8 cellular contexts compared by ENCODE assay signal in the genomic region with DNA sequence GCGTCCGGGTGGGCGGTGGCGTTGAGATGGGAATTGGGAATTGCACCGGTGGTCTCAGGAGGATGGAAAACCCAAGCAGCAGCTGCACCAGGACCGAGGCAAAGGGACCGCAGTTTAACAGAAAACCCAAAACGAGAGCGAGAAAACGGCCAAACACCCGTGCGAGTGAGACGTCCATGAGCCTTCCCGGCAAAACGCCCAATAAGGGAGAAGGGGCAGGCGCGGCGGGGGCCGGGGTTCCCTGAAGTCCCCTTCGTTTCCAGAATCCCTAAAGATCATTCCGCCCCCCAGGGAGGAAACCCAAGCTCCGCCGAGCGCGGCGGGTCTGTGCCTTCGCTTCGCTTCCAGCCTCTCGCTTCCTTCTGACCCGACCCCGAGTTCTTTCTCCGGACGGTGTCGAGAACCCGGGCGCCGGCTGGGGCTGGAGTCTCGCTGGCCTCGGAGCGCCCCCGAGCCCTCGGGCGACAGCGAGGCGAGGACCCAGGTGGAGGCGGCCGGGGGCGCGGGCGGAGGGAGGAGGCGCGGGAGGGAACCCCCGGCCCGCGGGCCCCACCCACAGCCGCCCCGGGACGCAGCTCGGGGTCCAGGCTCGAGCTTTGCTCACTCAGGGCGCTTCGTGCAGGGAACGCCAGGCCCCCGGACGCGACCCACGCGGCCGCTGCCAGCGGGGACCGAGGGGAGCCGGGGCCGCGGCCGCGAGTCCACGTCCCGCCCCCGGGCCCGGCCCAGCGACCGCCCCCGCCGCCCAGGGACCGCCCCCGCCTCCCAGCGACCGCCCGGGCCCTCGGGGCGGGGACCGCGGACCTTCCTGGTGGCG. TPM values are rescaled to one million over a fixed set of nuclear protein-coding genes. Genes with fewer than 3 reads are reported as not detected.
DNase-seq lines count a peak whose midpoint lies in the region; ATAC-seq, FAIRE-seq and TF ChIP-seq lines count a peak whose summit lies in the region.

A gene (plus strand): TSS at position 799 of the 817 bp plus-strand sequence. CDS start 691 bp downstream, outside the sequence.

- intact Hi-C loops in GM12878 (cut with micrococcal nuclease; ENCODE audit: unreplicated experiment), result no loop called here

- H3K4me3 ChIP-seq in GM12878, result peak within 1 kb of the TSS; percentile 81
- H3K4me3 ChIP-seq in iPS-15b (ENCODE audit: low read depth, low read length), result peak within 1 kb of the TSS; percentile 38
- peak within 1 kb of the TSS; percentile 64 for H3K4me3 ChIP-seq in skeletal muscle satellite cell (ENCODE audit: low read length)

- H2AFZ ChIP-seq in GM12878 (ENCODE audit: control insufficient read depth, low read depth, low read length), result peak within 1 kb of the TSS; percentile 55

- CTCF ChIA-PET in GM12878 (lab: Yijun Ruan, JAX), result interaction anchor here (1.2 to 1.8 kb wide), 4 partner anchors 12 to 39 kb away, joined by 3 to 9 read pairs (median 6); no protein-coding TSS in a partner anchor

- H3K36me3 ChIP-seq in GM12878 (ENCODE audit: control insufficient read depth in 2 of 2, insufficient read depth in 2 of 2, low read length in 1 of 2) (no peaks in the 10 kb centered on the region), iPS-15b (ENCODE audit: control insufficient read depth, insufficient read depth, low read length) (peaks cover 28% of the 10 kb centered on the region), skeletal muscle satellite cell (ENCODE audit: insufficient read depth, low read length) (no peaks in the 10 kb centered on the region)

- no peak for DNase-seq in activated CD4-positive, CD25-positive, alpha-beta regulatory T cell (lab: John Stamatoyannopoulos, UW)
- DNase-seq in SW480 (ENCODE audit: low spot score), result peak; percentile 31
- DNase-seq in GM12878 (ENCODE audit: low read depth, low spot score), result no peak

- H3K27ac ChIP-seq in GM12878 (ENCODE audit: control insufficient read depth, insufficient read depth), result no peak within 1 kb of the TSS

- POLR2A ChIA-PET in GM12878 (lab: Charles Lee), result interaction anchor here (0.8 to 3.5 kb wide), 4 partner anchors 21 to 82 kb away, joined by 3 to 10 read pairs (median 5); a partner anchor contains a TSS

- 9% methylated on average over 45 of the region's 94 CpGs for WGBS in GM12878 (ENCODE audit: insufficient coverage, insufficient replicate concordance, low lambda C conversion rate, missing lambda C conversion rate)

- no peak for TF ChIP-seq CTCF in GM12878 (IDR thresholded peaks at IDR 0.05 in 2 of 3, conservative IDR thresholded peaks at IDR 0.05 in 1 of 3; ENCODE audit: control insufficient read depth in 2 of 3, extremely low read depth in 1 of 3, insufficient read depth in 1 of 3, low read depth in 3 of 3, low read length in 3 of 3)

- H3K79me2 ChIP-seq in GM12878 (ENCODE audit: control insufficient read depth, insufficient read depth, low read length), result no peaks in the 10 kb centered on the region

- H4K20me1 ChIP-seq in GM12878 (ENCODE audit: control insufficient read depth, insufficient read depth), result no peaks in the 10 kb centered on the region

- H3K9ac ChIP-seq in GM12878 (ENCODE audit: control insufficient read depth, insufficient read depth, low read length), result peak within 1 kb of the TSS; percentile 64
- H3K9ac ChIP-seq in iPS-15b (ENCODE audit: low read depth, low read length), result no peak within 1 kb of the TSS
- H3K9ac ChIP-seq in skeletal muscle satellite cell (ENCODE audit: low read depth, low read length), result peak within 1 kb of the TSS; percentile 25

- no peak for TF ChIP-seq RAD21 in GM12878 (IDR thresholded peaks at IDR 0.05; ENCODE audit: insufficient read depth, low read depth, low read length)

- BruUV-seq in GM12878 (replicated peaks; lab: Mats Ljungman, UMichigan), result no TSS peak

- no peak for TF ChIP-seq EP300 in GM12878 (IDR thresholded peaks at IDR 0.05; ENCODE audit: borderline replicate concordance in 1 of 2, control insufficient read depth in 1 of 2, low read depth in 2 of 2, low read length in 2 of 2)

- in situ Hi-C loops in GM12878 (cut with MboI), result no loop called here

- no peak for TF ChIP-seq POLR2A in GM12878 (IDR thresholded peaks at IDR 0.05; ENCODE audit: low read depth, low read length)

- peak; percentile 47 to 54 for ATAC-seq in activated CD4-positive, CD25-positive, alpha-beta regulatory T cell treated with anti-CD3 and anti-CD28 coated beads, Interleukin-2, amount 50 U/mL, for 24 hours
- ATAC-seq in HG03354 (IDR thresholded peaks at IDR 0.05; ENCODE audit: poor library complexity, severe bottlenecking, unreplicated experiment), result peak; percentile 62
- ATAC-seq in GM12878, result peak; percentile 89
- no peak for ATAC-seq in HG02970 (IDR thresholded peaks at IDR 0.05; ENCODE audit: low FRiP score, unreplicated experiment)

- no peak for FAIRE-seq in GM12878 (lab: Jason Lieb, UNC)

- H3K9me3 ChIP-seq in GM12878 (replicated peaks; ENCODE audit: control insufficient read depth, insufficient read depth, low read length) (no peaks in the 10 kb centered on the region), iPS-15b (ENCODE audit: control insufficient read depth, insufficient read depth, low read length) (no peaks in the 10 kb centered on the region), skeletal muscle satellite cell (replicated peaks; ENCODE audit: low read length) (no peaks in the 10 kb centered on the region)

- peaks cover 8% of the 10 kb centered on the region; the same call in 1 of the 2 replicates for H3K4me1 ChIP-seq in GM12878 (ENCODE audit: control insufficient read depth, insufficient read depth, low read length)
- peaks cover 5% of the 10 kb centered on the region for H3K4me1 ChIP-seq in iPS-15b (ENCODE audit: control insufficient read depth, insufficient read depth, low read length)
- H3K4me1 ChIP-seq in skeletal muscle satellite cell (ENCODE audit: control insufficient read depth, insufficient read depth, low read length), result peaks cover 6% of the 10 kb centered on the region

- RAD21 ChIA-PET in GM12878 (lab: Charles Lee; ENCODE audit: unreplicated experiment), result interaction anchor here (1.0 to 1.4 kb wide), 3 partner anchors 20 to 67 kb away, joined by 3 to 4 read pairs (median 3); no protein-coding TSS in a partner anchor

- H3K4me2 ChIP-seq in GM12878 (ENCODE audit: control insufficient read depth, insufficient read depth), result peak within 1 kb of the TSS; percentile 99
- peak within 1 kb of the TSS; percentile 85 for H3K4me2 ChIP-seq in skeletal muscle satellite cell (ENCODE audit: low read length)

- H3K27me3 ChIP-seq in GM12878 (replicated peaks in 1 of 2; ENCODE audit: control insufficient read depth in 2 of 2, insufficient read depth in 2 of 2, low read length in 1 of 2) (peaks cover 1 to 2% of the 10 kb centered on the region in 2 experiments; a peak in 3 of 4 replicates), iPS-15b (ENCODE audit: control insufficient read depth, insufficient read depth, low read length) (peaks cover 16% of the 10 kb centered on the region), skeletal muscle satellite cell (ENCODE audit: control insufficient read depth, insufficient read depth, low read length) (peaks cover 23% of the 10 kb centered on the region)

- SMC1A ChIA-PET in GM12878 (lab: Charles Lee; ENCODE audit: uncharacterized antibody, unreplicated experiment), result interaction anchor here (0.6 kb wide), 1 partner anchor 17 kb away, joined by 3 read pairs; no protein-coding TSS in a partner anchor

TF ChIP-seq in GM12878, 131 proteins besides CTCF, POLR2A, EP300 and RAD21 (continues in another document):
- TF ChIP-seq, protein P1, sequence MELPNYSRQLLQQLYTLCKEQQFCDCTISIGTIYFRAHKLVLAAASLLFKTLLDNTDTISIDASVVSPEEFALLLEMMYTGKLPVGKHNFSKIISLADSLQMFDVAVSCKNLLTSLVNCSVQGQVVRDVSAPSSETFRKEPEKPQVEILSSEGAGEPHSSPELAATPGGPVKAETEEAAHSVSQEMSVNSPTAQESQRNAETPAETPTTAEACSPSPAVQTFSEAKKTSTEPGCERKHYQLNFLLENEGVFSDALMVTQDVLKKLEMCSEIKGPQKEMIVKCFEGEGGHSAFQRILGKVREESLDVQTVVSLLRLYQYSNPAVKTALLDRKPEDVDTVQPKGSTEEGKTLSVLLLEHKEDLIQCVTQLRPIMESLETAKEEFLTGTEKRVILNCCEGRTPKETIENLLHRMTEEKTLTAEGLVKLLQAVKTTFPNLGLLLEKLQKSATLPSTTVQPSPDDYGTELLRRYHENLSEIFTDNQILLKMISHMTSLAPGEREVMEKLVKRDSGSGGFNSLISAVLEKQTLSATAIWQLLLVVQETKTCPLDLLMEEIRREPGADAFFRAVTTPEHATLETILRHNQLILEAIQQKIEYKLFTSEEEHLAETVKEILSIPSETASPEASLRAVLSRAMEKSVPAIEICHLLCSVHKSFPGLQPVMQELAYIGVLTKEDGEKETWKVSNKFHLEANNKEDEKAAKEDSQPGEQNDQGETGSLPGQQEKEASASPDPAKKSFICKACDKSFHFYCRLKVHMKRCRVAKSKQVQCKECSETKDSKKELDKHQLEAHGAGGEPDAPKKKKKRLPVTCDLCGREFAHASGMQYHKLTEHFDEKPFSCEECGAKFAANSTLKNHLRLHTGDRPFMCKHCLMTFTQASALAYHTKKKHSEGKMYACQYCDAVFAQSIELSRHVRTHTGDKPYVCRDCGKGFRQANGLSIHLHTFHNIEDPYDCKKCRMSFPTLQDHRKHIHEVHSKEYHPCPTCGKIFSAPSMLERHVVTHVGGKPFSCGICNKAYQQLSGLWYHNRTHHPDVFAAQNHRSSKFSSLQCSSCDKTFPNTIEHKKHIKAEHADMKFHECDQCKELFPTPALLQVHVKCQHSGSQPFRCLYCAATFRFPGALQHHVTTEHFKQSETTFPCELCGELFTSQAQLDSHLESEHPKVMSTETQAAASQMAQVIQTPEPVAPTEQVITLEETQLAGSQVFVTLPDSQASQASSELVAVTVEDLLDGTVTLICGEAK (IDR thresholded peaks at IDR 0.05; ENCODE audit: borderline replicate concordance), result 0 out of 2 replicates have a peak, but pooled peaks have one; percentile 15

RNA-seq across cellular contexts. Expression of the gene that starts here (rescaled TPM):
- 80.7 and 93.8 TPM in 2 replicates for total RNA-seq in GM12878 (2013; cell fraction: nucleolus; rRNA removed)
- total RNA-seq in GM12878 (2014; rRNA removed), result 3.5 and 3.9 TPM in 2 replicates
- 1.3 and 1.9 TPM in 2 replicates for total RNA-seq in GM12878 (2014; rRNA removed; fragmentation: Illumina TruSeq; extraction: Trizol)
- total RNA-seq in GM12878 (2021), result 7.3 and 8.2 TPM in 2 replicates
- 13.0 TPM for polyA plus RNA-seq in GM12878 (2011; ENCODE audit: low read depth)
- 1.7 and 2.9 TPM in 2 replicates for polyA plus RNA-seq in GM12878 (2011; rRNA removed)
- 2.1 and 4.4 TPM in 2 replicates for polyA plus RNA-seq in GM12878 (2011; cell fraction: cytosol; rRNA removed)
- 82.4 and 97.9 TPM in 2 replicates for polyA plus RNA-seq in GM12878 (2011; cell fraction: nucleus; rRNA removed)
- polyA plus RNA-seq in GM12878 (2012), result 34.6 and 36.7 TPM in 2 replicates
- 0.17 and 1.5 TPM in 2 replicates for polyA plus RNA-seq in GM12878 (2014; fragmentation: Illumina TruSeq; extraction: Trizol)
- polyA plus RNA-seq in GM12878 (2014; fragmentation: Nextera tagmentation; extraction: Ambion mirVana), result under 1 TPM; 0.10 to 0.27 TPM
- polyA plus RNA-seq in GM12878 (2014; rRNA removed), result 7.9 and 8.3 TPM in 2 replicates
- 1 to 10 TPM; 1.0 to 1.7 TPM for polyA plus RNA-seq in GM12878 (2016; fragmentation: Nextera tagmentation; extraction: Ambion mirVana)
- polyA minus RNA-seq in GM12878 (2011; rRNA and poly(A)+ RNA removed), result 0.80 and 2.4 TPM in 2 replicates
- polyA minus RNA-seq in GM12878 (2011; cell fraction: cytosol; rRNA and poly(A)+ RNA removed), result 0.80 and 1.1 TPM in 2 replicates
- 7.3 and 13.1 TPM in 2 replicates for polyA minus RNA-seq in GM12878 (2011; cell fraction: nucleus; rRNA and poly(A)+ RNA removed)
- total RNA-seq in skeletal muscle satellite cell (2012; rRNA removed), result 4.4 and 6.1 TPM in 2 replicates
